Comparison of ENCODE assay signal across 18 cellular contexts in genomic region chr2:55604027-55604565, GRCh38. TPM values are rescaled to one million over a fixed set of nuclear protein-coding genes. Genes with fewer than 3 reads are reported as not detected.
DNase-seq lines count a peak whose midpoint lies in the region; ATAC-seq, FAIRE-seq and TF ChIP-seq lines count a peak whose summit lies in the region.
"Had no signal": no experiment of that assay in that cellular context is flagged by ENCODE, and none has a peak within 500 bp of the region (broad histone marks: within the 10 kb centered on the region; RNA-seq: fewer than 3 reads in every experiment).

No MANE protein-coding gene starts in this region.

- peaks cover 57% of the 10 kb centered on the region for H3K36me3 Mint-ChIP-seq in MCF 10A (ENCODE audit: insufficient read depth, unreplicated experiment)

- TF ChIP-seq CTCF in MCF 10A (IDR thresholded peaks at IDR 0.05; ENCODE audit: unreplicated experiment) (no peak), breast epithelium (IDR thresholded peaks at IDR 0.05) (no peak), thoracic aorta (IDR thresholded peaks at IDR 0.05) (no peak)

- no peaks in the 10 kb centered on the region for H3K27me3 Mint-ChIP-seq in MCF 10A (ENCODE audit: insufficient read depth, unreplicated experiment)

- H3K4me3 ChIP-seq in breast epithelium (no peak overlapping the region), thoracic aorta (peak overlapping the region; percentile 0)
- H3K4me3 ChIP-seq: body of pancreas, vagina had no signal

- ATAC-seq in thoracic aorta (ENCODE audit: insufficient number of reproducible peaks, low FRiP score, low read depth) (no peak), GM18519 (IDR thresholded peaks at IDR 0.05; ENCODE audit: low FRiP score, unreplicated experiment) (no peak)
- ATAC-seq: body of pancreas had no signal

- no peak for DNase-seq in MCF 10A (ENCODE audit: unreplicated experiment)
- DNase-seq in breast epithelium (ENCODE audit: low spot score in 2 of 2): no peak
- peak; percentile 25 for DNase-seq in astrocyte of the hippocampus (ENCODE audit: low read depth, low spot score)
- peak; percentile 12 for DNase-seq in hepatic stellate cell (ENCODE audit: low spot score)
- no peak for DNase-seq in thoracic aorta (ENCODE audit: low spot score)
- DNase-seq in MV-4-11 (lab: John Stamatoyannopoulos, UW): no peak
- DNase-seq in frontal cortex (ENCODE audit: low spot score in 2 of 2): no peak
- DNase-seq: activated effector memory CD4-positive, alpha-beta T cell treated with Interleukin-2 at 50 U/mL for 16 hours; body of pancreas; Caco-2; Karpas-422; NCI-H1417 treated with DMSO at 0.1 percent for 48 hours; retina had no signal

- no peaks in the 10 kb centered on the region for H3K27me3 ChIP-seq in breast epithelium
- no peaks in the 10 kb centered on the region for H3K27me3 ChIP-seq in thoracic aorta (replicated peaks; ENCODE audit: insufficient read depth)
- H3K27me3 ChIP-seq: body of pancreas, vagina had no signal

- intact Hi-C loops in MCF 10A (cut with micrococcal nuclease) (no loop called here), breast epithelium (cut with DNase I; ENCODE audit: low total_unique reads) (no loop called here)

- H3K9me3 ChIP-seq in breast epithelium: no peaks in the 10 kb centered on the region
- H3K9me3 ChIP-seq in thoracic aorta: no peaks in the 10 kb centered on the region
- H3K9me3 ChIP-seq: body of pancreas, Caco-2, vagina had no signal

- H3K4me1 ChIP-seq in breast epithelium (no peaks in the 10 kb centered on the region), thoracic aorta (ENCODE audit: control insufficient read depth in 1 of 2, low read depth in 2 of 2) (peaks cover 16% of the 10 kb centered on the region in 2 donors)
- H3K4me1 ChIP-seq: Caco-2 had no signal

- peaks cover 8% of the 10 kb centered on the region for H3K4me1 Mint-ChIP-seq in MCF 10A (ENCODE audit: insufficient read depth, unreplicated experiment)
- H3K4me1 Mint-ChIP-seq: neural crest cell had no signal

- no peak overlapping the region for H3K4me3 Mint-ChIP-seq in MCF 10A (ENCODE audit: unreplicated experiment)
- H3K4me3 Mint-ChIP-seq: neural crest cell had no signal

- TF ChIP-seq POLR2A in breast epithelium (IDR thresholded peaks at IDR 0.05): no peak

- H3K27ac ChIP-seq in breast epithelium (no peak overlapping the region), thoracic aorta (peak overlapping the region; percentile 8 to 61)
- H3K27ac ChIP-seq: vagina had no signal

- CTCF ChIA-PET in MCF 10A (lab: Yijun Ruan, JAX): interaction anchor here (1.4 kb wide), 1 partner anchor 14 kb away, joined by 5 read pairs; no protein-coding TSS in a partner anchor

- H3K27ac Mint-ChIP-seq in MCF 10A (ENCODE audit: low read depth, unreplicated experiment): peak overlapping the region; percentile 16

- no TSS peak for BruUV-seq in MCF 10A (replicated peaks; lab: Mats Ljungman, UMichigan)

- H3K36me3 ChIP-seq in breast epithelium (no peaks in the 10 kb centered on the region), thoracic aorta (peaks cover 5% of the 10 kb centered on the region)

- POLR2A ChIA-PET in MCF 10A (lab: Yijun Ruan, JAX): interaction anchor here (1.0 to 1.7 kb wide), 3 partner anchors 9 to 14 kb away, joined by 3 to 5 read pairs (median 3); partner anchors contain the start of gene PPP4R3B

- no peaks in the 10 kb centered on the region for H3K9me3 Mint-ChIP-seq in MCF 10A (ENCODE audit: unreplicated experiment)
- H3K9me3 Mint-ChIP-seq: neural crest cell had no signal

- FAIRE-seq in frontal cortex (lab: Jason Lieb, UNC): no peak
- FAIRE-seq: GM12892, H1 had no signal

RNA-seq across cellular contexts. Expression of gene PPP4R3B, which starts 13.3 kb away (rescaled TPM):
- 97.2 and 97.4 TPM in 2 replicates for total RNA-seq in MCF 10A (2022)
- 10 to 100 TPM; 56.4 to 91.3 (median 71.4) TPM for total RNA-seq in breast epithelium
- total RNA-seq in thoracic aorta: 10 to 100 TPM; 41.2 to 69.6 TPM
- total RNA-seq in frontal cortex: 121 TPM

Comparison
In these comparisons a context has a peak if more than half of its experiments do, and no peak if none do; other contexts are left out.
1. DNase-seq: peak in astrocyte of the hippocampus (single experiment) and hepatic stellate cell (single experiment); none in MCF 10A (single experiment), breast epithelium (0 of 2), thoracic aorta (single experiment), MV-4-11 (single experiment) and frontal cortex (0 of 2).
2. H3K27ac ChIP-seq: peak in thoracic aorta (2 of 2); none in breast epithelium (0 of 2).